In the genomic region with DNA sequence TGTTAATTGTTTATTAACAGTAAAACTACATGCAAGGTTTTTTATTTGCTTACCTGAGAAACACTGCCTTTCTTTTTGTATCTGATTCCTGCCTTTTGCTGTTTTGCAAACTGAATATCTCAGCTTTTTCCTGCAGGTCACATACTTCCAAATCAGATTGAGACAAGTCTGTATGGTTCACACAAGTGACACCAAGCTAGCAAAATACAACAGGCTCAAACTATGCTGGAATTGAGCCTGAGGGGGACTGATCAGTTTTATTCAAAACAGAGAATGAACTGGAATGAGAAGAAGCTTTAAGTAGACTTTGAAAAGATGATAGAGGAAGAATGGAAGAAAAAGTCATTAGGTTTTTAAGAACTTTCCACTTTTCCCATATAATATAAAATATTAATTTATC, we compare ENCODE assay signal across 6 cellular contexts.
"Had no signal": no experiment of that assay in that cellular context is flagged by ENCODE, and none has a peak within 500 bp of the region (broad histone marks: within the 10 kb centered on the region; RNA-seq: fewer than 3 reads in every experiment).

No MANE protein-coding gene starts in this region.

- H3K27ac ChIP-seq: HL-60 had no signal

- ATAC-seq: HepG2, K562 had no signal

- H3K27ac Mint-ChIP-seq: IgD-negative memory B cell had no signal

- H3K9me3 Mint-ChIP-seq: IgD-negative memory B cell had no signal

- H3K4me3 Mint-ChIP-seq: IgD-negative memory B cell had no signal

- DNase-seq: IMR-90, KBM-7 had no signal

- H3K4me3 ChIP-seq: K562 had no signal

- H3K27me3 Mint-ChIP-seq: IgD-negative memory B cell had no signal
